Comparison of ENCODE assay signal across 14 cellular contexts in genomic region chr9:17004500-17004899, GRCh38.
DNase-seq lines count a peak whose midpoint lies in the region; ATAC-seq and TF ChIP-seq lines count a peak whose summit lies in the region.
"Had no signal": no experiment of that assay in that cellular context is flagged by ENCODE, and none has a peak within 500 bp of the region (broad histone marks: within the 10 kb centered on the region; RNA-seq: fewer than 3 reads in every experiment).

No MANE protein-coding gene starts in this region.

- H4K20me1 ChIP-seq in osteoblast (ENCODE audit: insufficient read depth, low read length) = no peaks in the 10 kb centered on the region

- H3K27me3 ChIP-seq in SJCRH30 = no peaks in the 10 kb centered on the region
- H3K27me3 ChIP-seq in osteoblast (ENCODE audit: insufficient read depth, low read length) = no peaks in the 10 kb centered on the region
- H3K27me3 ChIP-seq in lower lobe of right lung (ENCODE audit: low read depth) = no peaks in the 10 kb centered on the region

- H3K4me1 ChIP-seq in SJCRH30 (peaks cover 13% of the 10 kb centered on the region), osteoblast (ENCODE audit: insufficient read depth, low read length) (peaks cover 24% of the 10 kb centered on the region), lower lobe of right lung (no peaks in the 10 kb centered on the region)

- H3K4me2 ChIP-seq in osteoblast (ENCODE audit: insufficient read depth, low read length) = peak overlapping the region; percentile 89

- ATAC-seq in lower lobe of right lung = no peak
- ATAC-seq: activated T-cell treated with anti-CD3 and anti-CD28 coated beads, Interleukin-2, amount 50 U/mL, for 4 hours; K562; stimulated activated naive CD8-positive, alpha-beta T cell treated with anti-CD3 and anti-CD28 coated beads, Interleukin-15, Interleukin-2, amounts not matched to agents 100 U/mL and 50 U/mL, for 24 hours had no signal

- H3K4me3 ChIP-seq in SJCRH30 (peak overlapping the region; percentile 48), osteoblast (ENCODE audit: insufficient read depth, low read length) (no peak overlapping the region), lower lobe of right lung (no peak overlapping the region)
- H3K4me3 ChIP-seq: K562 had no signal

- TF ChIP-seq CTCF in osteoblast (IDR thresholded peaks at IDR 0.05; ENCODE audit: extremely low read depth, low read depth, low read length) (no peak), lower lobe of right lung (IDR thresholded peaks at IDR 0.05) (no peak)

- H2AFZ ChIP-seq in osteoblast (ENCODE audit: low read length) = peak overlapping the region; percentile 20

- H3K79me2 ChIP-seq in osteoblast (ENCODE audit: insufficient read depth, low read length) = no peaks in the 10 kb centered on the region

- H3K36me3 ChIP-seq in SJCRH30 = no peaks in the 10 kb centered on the region
- no peaks in the 10 kb centered on the region for H3K36me3 ChIP-seq in osteoblast (ENCODE audit: insufficient read depth, low read length)
- H3K36me3 ChIP-seq in lower lobe of right lung = no peaks in the 10 kb centered on the region

- intact Hi-C loops in lower lobe of right lung (cut with DNase I) = no loop called here

- DNase-seq in EH (ENCODE audit: low read depth) = peak; percentile 57
- DNase-seq in SJCRH30 = peak; percentile 31 to 60
- DNase-seq in fibroblast of peridontal ligament (ENCODE audit: extremely low read depth) = peak; percentile 47
- peak; percentile 58 for DNase-seq in osteoblast (ENCODE audit: insufficient read length, low spot score, missing footprints)
- DNase-seq in lower lobe of right lung = no peak
- no peak for DNase-seq in NCI-H2029 treated with DMSO at 0.1 percent for 48 hours (lab: John Stamatoyannopoulos, UW)
- DNase-seq in NCI-H774 (lab: John Stamatoyannopoulos, UW) = no peak
- DNase-seq in DMS79 treated with DMSO at 0.1 percent for 48 hours (lab: John Stamatoyannopoulos, UW) = no peak
- DNase-seq: activated T-cell treated with anti-CD3 and anti-CD28 coated beads, Interleukin-2, amount 50 U/mL, for 4 hours; GF-D8; NCI-H187; stimulated activated CD4-positive, alpha-beta T cell treated with anti-CD3 and anti-CD28 coated beads, Interleukin-4, amount 100 ng/mL, for 4 hours; stimulated activated naive CD8-positive, alpha-beta T cell treated with anti-CD3 and anti-CD28 coated beads, Interleukin-15, Interleukin-2, amounts not matched to agents 100 U/mL and 50 U/mL, for 24 hours had no signal

- no peaks in the 10 kb centered on the region for H3K9me3 ChIP-seq in SJCRH30 (replicated peaks)
- H3K9me3 ChIP-seq in osteoblast (ENCODE audit: low read depth, low read length) = no peaks in the 10 kb centered on the region
- H3K9me3 ChIP-seq in lower lobe of right lung = no peaks in the 10 kb centered on the region

- H3K27ac ChIP-seq in SJCRH30 = peak overlapping the region; percentile 49
- peak overlapping the region; percentile 56 for H3K27ac ChIP-seq in osteoblast (ENCODE audit: low read depth, low read length)
- H3K27ac ChIP-seq in lower lobe of right lung = no peak overlapping the region

Comparison
In these comparisons a context has a peak if more than half of its experiments do, and no peak if none do; other contexts are left out.
1. DNase-seq: peak in EH (single experiment), SJCRH30 (2 of 2), fibroblast of peridontal ligament (single experiment) and osteoblast (single experiment); none in lower lobe of right lung (single experiment), NCI-H2029 treated with DMSO at 0.1 percent for 48 hours (single experiment), NCI-H774 (single experiment) and DMS79 treated with DMSO at 0.1 percent for 48 hours (single experiment).